10 cellular contexts compared by ENCODE assay signal in genomic region chrX:112851161-112851779, GRCh38. TPM values are rescaled to one million over a fixed set of nuclear protein-coding genes. Genes with fewer than 3 reads are reported as not detected.
DNase-seq lines count a peak whose midpoint lies in the region; FAIRE-seq and TF ChIP-seq lines count a peak whose summit lies in the region.
"Had no signal": no experiment of that assay in that cellular context is flagged by ENCODE, and none has a peak within 500 bp of the region (broad histone marks: within the 10 kb centered on the region; RNA-seq: fewer than 3 reads in every experiment).

No MANE protein-coding gene starts in this region.

- intact Hi-C loops in sigmoid colon (cut with DNase I) = no loop called here

- H3K79me2 ChIP-seq in trophoblast cell (ENCODE audit: control insufficient read depth, insufficient read depth, low read length, poor library complexity) = no peaks in the 10 kb centered on the region

- peaks cover 21% of the 10 kb centered on the region for H3K4me1 ChIP-seq in HEK293 (ENCODE audit: control insufficient read depth, insufficient read depth, low read length)
- H3K4me1 ChIP-seq in HUES64 (ENCODE audit: insufficient read depth, low read length) = peaks cover 14% of the 10 kb centered on the region
- peaks cover 3 to 11% of the 10 kb centered on the region in 2 experiments for H3K4me1 ChIP-seq in trophoblast cell (ENCODE audit: control insufficient read depth in 1 of 2, insufficient read depth in 2 of 2, low read length in 2 of 2)
- H3K4me1 ChIP-seq in sigmoid colon = peaks cover 0 to 6% (median 0%) of the 10 kb centered on the region in 4 donors

- H3K36me3 ChIP-seq in HEK293 (ENCODE audit: control insufficient read depth in 2 of 2, insufficient read depth in 1 of 2, low read length in 2 of 2) = no peaks in the 10 kb centered on the region
- no peaks in the 10 kb centered on the region for H3K36me3 ChIP-seq in HUES64 (ENCODE audit: insufficient read depth, low read length)
- no peaks in the 10 kb centered on the region for H3K36me3 ChIP-seq in trophoblast cell (ENCODE audit: control insufficient read depth in 1 of 2, insufficient read depth in 2 of 2, low read length in 2 of 2)
- H3K36me3 ChIP-seq in sigmoid colon = no peaks in the 10 kb centered on the region
- H3K36me3 ChIP-seq: thoracic aorta had no signal

- CTCF ChIA-PET in HEK293 (lab: Yijun Ruan, JAX) = interaction anchor here (0.6 to 0.7 kb wide), 2 partner anchors 703 to 935 kb away, joined by 3 read pairs; no protein-coding TSS in a partner anchor

- peaks cover 24% of the 10 kb centered on the region for H3K79me1 ChIP-seq in trophoblast cell (ENCODE audit: low read length)

- H3K27ac ChIP-seq in HEK293 (ENCODE audit: extremely low read depth, low read depth, low read length) (peak overlapping the region; percentile 73), HUES64 (ENCODE audit: low read depth, low read length) (peak overlapping the region; percentile 55; the same call in 1 of the 2 replicates), trophoblast cell (ENCODE audit: low read depth, low read length) (peak overlapping the region; percentile 94), sigmoid colon (no peak overlapping the region)
- H3K27ac ChIP-seq: thoracic aorta had no signal

- no peak for TF ChIP-seq EP300 in sigmoid colon (IDR thresholded peaks at IDR 0.05)

- no peak overlapping the region for H3K4ac ChIP-seq in trophoblast cell (ENCODE audit: low read depth, low read length)

- no peak for TF ChIP-seq CTCF in HEK293 (tag by site-specific recombination; IDR thresholded peaks at IDR 0.05)
- no peak for TF ChIP-seq CTCF in sigmoid colon (IDR thresholded peaks at IDR 0.05)

- no peaks in the 10 kb centered on the region for H3K9me3 ChIP-seq in HEK293 (ENCODE audit: control insufficient read depth, insufficient read depth, low read depth, low read length)
- no peaks in the 10 kb centered on the region for H3K9me3 ChIP-seq in HUES64 (ENCODE audit: insufficient read depth, low read depth, low read length)
- no peaks in the 10 kb centered on the region for H3K9me3 ChIP-seq in trophoblast cell (ENCODE audit: insufficient read depth, low read depth, low read length)
- H3K9me3 ChIP-seq in sigmoid colon = no peaks in the 10 kb centered on the region
- H3K9me3 ChIP-seq: thoracic aorta had no signal

- 20% methylated on average over 1 of the region's 2 CpGs for WGBS in HUES64
- no CpG with 5 or more reads among the region's 2 CpGs for WGBS in trophoblast cell (ENCODE audit: extremely low coverage, insufficient coverage, insufficient read length)
- 30 to 49% methylated on average over 2 of the region's 2 CpGs for WGBS in sigmoid colon, 2 donors

- H3K18ac ChIP-seq in trophoblast cell (ENCODE audit: low read length) = no peak overlapping the region

- peak; percentile 12 for DNase-seq in NK-92 treated with Interleukin-12 subunit alpha and Interleukin-12 subunit beta, amount 100 ng/mL, for 24 hours (lab: John Stamatoyannopoulos, UW)
- DNase-seq in NK-92 (lab: John Stamatoyannopoulos, UW; ENCODE audit: unreplicated experiment) (no peak), trophoblast cell (no peak), sigmoid colon (no peak), frontal cortex (ENCODE audit: low spot score in 2 of 2) (no peak)
- no peak for DNase-seq in activated T-cell treated with anti-CD3 and anti-CD28 coated beads, Interleukin-2, amount 50 U/mL, for 48 hours
- DNase-seq: ACHN had no signal

- H4K12ac ChIP-seq in trophoblast cell (ENCODE audit: low read depth, low read length) = no peak overlapping the region

- no peak for FAIRE-seq in frontal cortex (lab: Jason Lieb, UNC)

- peak overlapping the region; percentile 62 for H4K91ac ChIP-seq in trophoblast cell (ENCODE audit: low read depth, low read length)

- H2AFZ ChIP-seq in trophoblast cell (ENCODE audit: insufficient read depth, low read length, poor library complexity) = no peak overlapping the region

- H4K8ac ChIP-seq in trophoblast cell (ENCODE audit: low read depth, low read length) = no peak overlapping the region

- H3K4me3 ChIP-seq in HEK293 (ENCODE audit: low read depth, low read length) (no peak overlapping the region), HUES64 (ENCODE audit: low read length) (no peak overlapping the region), trophoblast cell (ENCODE audit: low read depth, low read length) (no peak overlapping the region), sigmoid colon (no peak overlapping the region)
- H3K4me3 ChIP-seq: thoracic aorta had no signal

- no peak overlapping the region for H3K23ac ChIP-seq in trophoblast cell (ENCODE audit: low read length)

- peak overlapping the region; percentile 0 for H3K4me2 ChIP-seq in trophoblast cell (ENCODE audit: low read length)

- peak overlapping the region; percentile 68 for H2BK5ac ChIP-seq in trophoblast cell (ENCODE audit: low read depth, low read length, poor library complexity)

- POLR2A ChIA-PET in HEK293 (lab: Yijun Ruan, JAX) = interaction anchor here (0.6 to 3.3 kb wide), 6 partner anchors 10 to 1170 kb away, joined by 3 to 44 read pairs (median 4); partner anchors contain the start of gene AMOT

- H3K14ac ChIP-seq in trophoblast cell (ENCODE audit: low read length) = no peak overlapping the region

- H2BK12ac ChIP-seq in trophoblast cell (ENCODE audit: low read length) = no peak overlapping the region

- H3K27me3 ChIP-seq in HUES64 (ENCODE audit: insufficient read depth, low read length) (no peaks in the 10 kb centered on the region), trophoblast cell (ENCODE audit: insufficient read depth, low read length) (no peaks in the 10 kb centered on the region), sigmoid colon (no peaks in the 10 kb centered on the region)

- no peak overlapping the region for H2AK5ac ChIP-seq in trophoblast cell (ENCODE audit: low read length)

- H2BK120ac ChIP-seq in trophoblast cell (ENCODE audit: insufficient read depth, low read length, poor library complexity) = no peak overlapping the region

- H3K9ac ChIP-seq in HUES64 (ENCODE audit: low read depth, low read length) (no peak overlapping the region), trophoblast cell (ENCODE audit: low read length) (no peak overlapping the region)

- TF ChIP-seq POLR2A in sigmoid colon (IDR thresholded peaks at IDR 0.05) = no peak

TF ChIP-seq in HEK293, 187 proteins besides CTCF, POLR2A, EP300 and RAD21 (continues in another document):
- no peak for TF ChIP-seq ZNF175 (tag by site-specific recombination; IDR thresholded peaks at IDR 0.05)
- no peak for TF ChIP-seq ZNF155 (tag by site-specific recombination; IDR thresholded peaks at IDR 0.05)
- TF ChIP-seq GLIS2 (tag by site-specific recombination; IDR thresholded peaks at IDR 0.05) = no peak
- TF ChIP-seq, protein P1, sequence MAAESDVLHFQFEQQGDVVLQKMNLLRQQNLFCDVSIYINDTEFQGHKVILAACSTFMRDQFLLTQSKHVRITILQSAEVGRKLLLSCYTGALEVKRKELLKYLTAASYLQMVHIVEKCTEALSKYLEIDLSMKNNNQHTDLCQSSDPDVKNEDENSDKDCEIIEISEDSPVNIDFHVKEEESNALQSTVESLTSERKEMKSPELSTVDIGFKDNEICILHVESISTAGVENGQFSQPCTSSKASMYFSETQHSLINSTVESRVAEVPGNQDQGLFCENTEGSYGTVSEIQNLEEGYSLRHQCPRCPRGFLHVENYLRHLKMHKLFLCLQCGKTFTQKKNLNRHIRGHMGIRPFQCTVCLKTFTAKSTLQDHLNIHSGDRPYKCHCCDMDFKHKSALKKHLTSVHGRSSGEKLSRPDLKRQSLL (tag by site-specific recombination; IDR thresholded peaks at IDR 0.05) = no peak
- TF ChIP-seq ZBTB21 (tag by site-specific recombination; IDR thresholded peaks at IDR 0.05) = no peak
- TF ChIP-seq ZNF121 (tag by site-specific recombination; IDR thresholded peaks at IDR 0.05) = no peak
- no peak for TF ChIP-seq ZNF664 (tag by site-specific recombination; IDR thresholded peaks at IDR 0.05)
- no peak for TF ChIP-seq ZNF214 (tag by site-specific recombination; IDR thresholded peaks at IDR 0.05; ENCODE audit: borderline replicate concordance)
- no peak for TF ChIP-seq ZNF18 (tag by site-specific recombination; IDR thresholded peaks at IDR 0.05)
- no peak for TF ChIP-seq ZFP69B (tag by site-specific recombination; IDR thresholded peaks at IDR 0.05)
- no peak for TF ChIP-seq INSM2 (tag by site-specific recombination; IDR thresholded peaks at IDR 0.05)
- no peak for TF ChIP-seq HOXD13 (CRISPR knock-in tag; IDR thresholded peaks at IDR 0.05; ENCODE audit: borderline replicate concordance)
- TF ChIP-seq ZNF433 (tag by site-specific recombination; IDR thresholded peaks at IDR 0.05; ENCODE audit: low read depth) = no peak
- no peak for TF ChIP-seq ZNF366 (tag by site-specific recombination; conservative IDR thresholded peaks at IDR 0.05)
- no peak for TF ChIP-seq ZBTB1 (tag by site-specific recombination; IDR thresholded peaks at IDR 0.05)
- no peak for TF ChIP-seq ZBTB48 (tag by site-specific recombination; IDR thresholded peaks at IDR 0.05)

RNA-seq across cellular contexts. Expression of gene AMOT, which starts 10.6 kb away (rescaled TPM):
- 9.6 TPM for polyA plus RNA-seq in HUES64 (2013, experiment 1 of 2)
- polyA plus RNA-seq in HUES64 (2013, experiment 2 of 2) = 12.0 TPM
- polyA plus RNA-seq in trophoblast cell (2013) = 106 and 109 TPM in 2 replicates
- total RNA-seq in sigmoid colon (10 to 100 TPM; 14.1 to 31.9 (median 18.4) TPM), frontal cortex (12.6 TPM)
- polyA plus RNA-seq in sigmoid colon = 1 to 10 TPM; 2.1 to 7.5 (median 3.0) TPM

Comparison
In these comparisons a context has a peak if more than half of its experiments do, and no peak if none do; other contexts are left out.
1. H3K27ac ChIP-seq: peak in HEK293 (single experiment), HUES64 (single experiment) and trophoblast cell (single experiment); none in sigmoid colon (0 of 4).